ENCODE assay signal across 14 cellular contexts in genomic region chr9:27392451-27392850, GRCh38.
A peak's percentile ranks its signal among the peaks of the same experiment; 100 is the strongest.
DNase-seq lines count a peak whose midpoint lies in the region; ATAC-seq and TF ChIP-seq lines count a peak whose summit lies in the region.
"Had no signal": no experiment of that assay in that cellular context is flagged by ENCODE, and none has a peak within 500 bp of the region (broad histone marks: within the 10 kb centered on the region; RNA-seq: fewer than 3 reads in every experiment).

No MANE protein-coding gene starts in this region.

- no peak for ATAC-seq in activated naive CD8-positive, alpha-beta T cell treated with anti-CD3 and anti-CD28 coated beads, Interleukin-2, amount 50 U/mL, for 24 hours
- ATAC-seq: HepG2 had no signal

- no peak overlapping the region for H3K27ac ChIP-seq in DOHH2 (ENCODE audit: low read depth, low read length)
- H3K27ac ChIP-seq in dorsolateral prefrontal cortex: peak overlapping the region in 42 of 59 donors; percentile 6 to 77 (median 46)
- H3K27ac ChIP-seq in ovary: no peak overlapping the region
- H3K27ac ChIP-seq: BLaER1 treated with 17β-estradiol and CSF1 and Interleukin-3, amounts not matched to agents 10 nM and 100 nM; GM23248 had no signal

- no peak overlapping the region for H3K4me3 ChIP-seq in DOHH2 (ENCODE audit: low read length)
- H3K4me3 ChIP-seq in dorsolateral prefrontal cortex: no peak overlapping the region
- no peak overlapping the region for H3K4me3 ChIP-seq in ovary
- H3K4me3 ChIP-seq: BLaER1 treated with 17β-estradiol and CSF1 and Interleukin-3, amounts not matched to agents 10 nM and 100 nM; GM12878; GM23248 had no signal

- peak overlapping the region in 2 of 3 experiments; percentile 35 to 42 for H3K27ac Mint-ChIP-seq in nephron
- no peak overlapping the region for H3K27ac Mint-ChIP-seq in activated naive CD8-positive, alpha-beta T cell treated with anti-CD3 and anti-CD28 coated beads, Interleukin-2, amount 50 U/mL, for 24 hours
- H3K27ac Mint-ChIP-seq: CD4-positive, CD25-positive, alpha-beta regulatory T cell had no signal

- intact Hi-C loops in dorsolateral prefrontal cortex (cut with DNase I): no loop called here
- intact Hi-C loops in ovary (cut with DNase I): no loop called here

- peak overlapping the region; percentile 24; the same call in 1 of the 2 replicates for H3K4me2 ChIP-seq in DOHH2 (ENCODE audit: low read length)

- TF ChIP-seq CTCF in DOHH2 (IDR thresholded peaks at IDR 0.05; ENCODE audit: low read depth, low read length, poor library complexity, severe bottlenecking): no peak
- no peak for TF ChIP-seq CTCF in dorsolateral prefrontal cortex (IDR thresholded peaks at IDR 0.05 in 54 of 56, conservative IDR thresholded peaks at IDR 0.05 in 2 of 56; ENCODE audit: low read depth in 1 of 56, partially characterized antibody in 56 of 56)
- no peak for TF ChIP-seq CTCF in nephron (IDR thresholded peaks at IDR 0.05; ENCODE audit: unreplicated experiment in 3 of 3)
- TF ChIP-seq CTCF in ovary (IDR thresholded peaks at IDR 0.05): no peak

- H3K4me3 Mint-ChIP-seq in nephron: no peak overlapping the region
- no peak overlapping the region for H3K4me3 Mint-ChIP-seq in activated naive CD8-positive, alpha-beta T cell treated with anti-CD3 and anti-CD28 coated beads, Interleukin-2, amount 50 U/mL, for 24 hours
- H3K4me3 Mint-ChIP-seq: CD4-positive, CD25-positive, alpha-beta regulatory T cell had no signal

- H3K4me1 Mint-ChIP-seq in nephron: peaks cover 59% of the 10 kb centered on the region
- H3K4me1 Mint-ChIP-seq in activated naive CD8-positive, alpha-beta T cell treated with anti-CD3 and anti-CD28 coated beads, Interleukin-2, amount 50 U/mL, for 24 hours: peaks cover 2% of the 10 kb centered on the region
- H3K4me1 Mint-ChIP-seq: CD4-positive, CD25-positive, alpha-beta regulatory T cell had no signal

- no peak for TF ChIP-seq EP300 in ovary (IDR thresholded peaks at IDR 0.05)

- no peaks in the 10 kb centered on the region for H3K36me3 ChIP-seq in DOHH2 (ENCODE audit: control insufficient read depth, low read length)
- no peaks in the 10 kb centered on the region for H3K36me3 ChIP-seq in ovary
- H3K36me3 ChIP-seq: BLaER1 treated with 17β-estradiol and CSF1 and Interleukin-3, amounts not matched to agents 10 nM and 100 nM had no signal

- no peaks in the 10 kb centered on the region for H3K9me2 ChIP-seq in DOHH2 (replicated peaks; ENCODE audit: control insufficient read depth, low read length)

- H3F3A ChIP-seq in DOHH2 (ENCODE audit: control insufficient read depth, insufficient read depth): no peaks in the 10 kb centered on the region

- H3K36me3 Mint-ChIP-seq in nephron (ENCODE audit: low read depth): no peaks in the 10 kb centered on the region
- no peaks in the 10 kb centered on the region for H3K36me3 Mint-ChIP-seq in activated naive CD8-positive, alpha-beta T cell treated with anti-CD3 and anti-CD28 coated beads, Interleukin-2, amount 50 U/mL, for 24 hours (ENCODE audit: low read depth)
- H3K36me3 Mint-ChIP-seq: CD4-positive, CD25-positive, alpha-beta regulatory T cell had no signal

- H3K9me3 ChIP-seq in DOHH2 (ENCODE audit: control insufficient read depth, insufficient read depth, low read length) (no peaks in the 10 kb centered on the region), ovary (no peaks in the 10 kb centered on the region)

- DNase-seq in dorsolateral prefrontal cortex (no peak), superior temporal gyrus (ENCODE audit: extremely low spot score) (peak; percentile 33), ovary (no peak), NCI-H2196 (lab: John Stamatoyannopoulos, UW; ENCODE audit: unreplicated experiment) (no peak)
- DNase-seq in activated naive CD8-positive, alpha-beta T cell treated with anti-CD3 and anti-CD28 coated beads, Interleukin-2, amount 50 U/mL, for 24 hours: no peak
- DNase-seq: Calu3; CD4-positive, CD25-positive, alpha-beta regulatory T cell; DMS 273 treated with DMSO at 0.1 percent for 48 hours; GM23248 had no signal

- no peaks in the 10 kb centered on the region for H3K79me2 ChIP-seq in DOHH2 (ENCODE audit: control insufficient read depth, low read length)

- TF ChIP-seq POLR2A in ovary (IDR thresholded peaks at IDR 0.05): no peak

- H3K4me1 ChIP-seq in DOHH2 (ENCODE audit: control insufficient read depth, low read length) (peaks cover 18% of the 10 kb centered on the region), ovary (ENCODE audit: insufficient read depth) (peaks cover 26% of the 10 kb centered on the region)

- 96 to 98% (median 97%) methylated on average over 4 of the region's 4 CpGs for WGBS in ovary, 3 donors

- H3K27me3 ChIP-seq in DOHH2 (ENCODE audit: control insufficient read depth, low read length) (peaks cover 2% of the 10 kb centered on the region; the same call in 1 of the 2 replicates), dorsolateral prefrontal cortex (no peaks in the 10 kb centered on the region), ovary (no peaks in the 10 kb centered on the region)

- H4K20me1 ChIP-seq in DOHH2 (ENCODE audit: control insufficient read depth, insufficient read depth, low read depth, low read length): no peaks in the 10 kb centered on the region

- H3K9me3 Mint-ChIP-seq in nephron: no peaks in the 10 kb centered on the region
- no peaks in the 10 kb centered on the region for H3K9me3 Mint-ChIP-seq in activated naive CD8-positive, alpha-beta T cell treated with anti-CD3 and anti-CD28 coated beads, Interleukin-2, amount 50 U/mL, for 24 hours

- no peaks in the 10 kb centered on the region for H3K27me3 Mint-ChIP-seq in nephron (ENCODE audit: low read depth)
- H3K27me3 Mint-ChIP-seq in activated naive CD8-positive, alpha-beta T cell treated with anti-CD3 and anti-CD28 coated beads, Interleukin-2, amount 50 U/mL, for 24 hours: no peaks in the 10 kb centered on the region

Comparison
In these comparisons a context has a peak if more than half of its experiments do, and no peak if none do; other contexts are left out.
1. H3K27ac ChIP-seq: peak in dorsolateral prefrontal cortex (42 of 59); none in DOHH2 (single experiment) and ovary (0 of 2).